In the genomic region with DNA sequence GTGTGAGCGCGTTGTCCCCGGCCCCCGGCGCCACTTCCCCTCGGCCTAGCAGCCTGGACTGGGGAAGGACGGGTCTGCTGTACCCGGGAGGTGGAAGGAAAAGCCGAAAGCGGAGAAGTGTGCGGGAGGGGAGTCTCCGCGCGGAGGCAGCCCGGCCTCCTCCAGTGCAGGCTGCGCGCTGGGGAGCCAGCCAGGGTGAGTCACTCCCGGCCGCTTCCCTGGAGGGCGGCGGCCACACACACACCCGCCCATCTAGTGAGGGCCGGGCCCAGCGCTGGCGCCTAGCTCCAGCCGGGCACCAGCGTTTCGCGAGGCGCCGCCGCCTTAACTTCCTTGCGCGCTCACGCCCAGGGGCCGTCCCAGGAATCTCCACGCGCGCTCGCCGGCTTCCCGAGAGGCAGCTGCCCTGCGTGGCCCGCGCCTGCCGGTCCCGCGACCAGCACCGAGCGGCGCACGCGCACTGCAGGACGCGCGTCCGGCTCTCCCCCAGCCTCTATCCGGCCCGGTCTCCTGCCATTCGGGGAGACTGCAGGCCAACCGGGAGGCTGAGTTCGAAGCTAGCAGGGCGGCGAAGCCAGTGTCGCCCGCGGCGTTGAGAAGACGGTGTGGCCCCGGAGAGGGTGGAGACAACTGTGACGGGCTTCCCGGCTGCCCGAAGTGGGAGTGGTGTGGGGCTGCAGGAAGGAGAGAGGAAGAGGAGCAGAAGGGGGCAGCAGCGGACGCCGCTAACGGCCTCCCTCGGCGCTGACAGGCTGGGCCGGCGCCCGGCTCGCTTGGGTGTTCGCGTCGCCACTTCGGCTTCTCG, we compare ENCODE assay signal across 1 cellular context.
TF ChIP-seq lines count a peak whose summit lies in the region.

JAK2 (plus strand) TSS at position 702 of the 805 bp plus-strand sequence. CDS start 36,716 bp downstream, outside the sequence.

TF ChIP-seq in HepG2, 621 proteins besides CTCF, POLR2A, EP300 and RAD21 (continued from another document and continues in another):
- TF ChIP-seq PATZ1 (CRISPR knock-in tag; IDR thresholded peaks at IDR 0.05) (peak; percentile 13), TOPORS (CRISPR knock-in tag; IDR thresholded peaks at IDR 0.05) (0 out of 2 replicates have a peak, but pooled peaks have one; percentile 52), MAZ (IDR thresholded peaks at IDR 0.05; ENCODE audit: borderline replicate concordance, low read depth, low read length) (peak; percentile 41; the same call in 1 of the 2 replicates), MAZ (CRISPR knock-in tag; IDR thresholded peaks at IDR 0.05; ENCODE audit: low read depth) (peak; percentile 92), NFIB (CRISPR knock-in tag; IDR thresholded peaks at IDR 0.05; ENCODE audit: borderline replicate concordance) (no peak), ZNF567 (CRISPR knock-in tag; IDR thresholded peaks at IDR 0.05; ENCODE audit: borderline replicate concordance) (no peak), FOXA3 (CRISPR knock-in tag; IDR thresholded peaks at IDR 0.05) (peak; percentile 39; the same call in 1 of the 2 replicates), ZNF660 (CRISPR knock-in tag; IDR thresholded peaks at IDR 0.05; ENCODE audit: borderline replicate concordance, low read depth) (no peak; the same call in 1 of the 2 replicates), KDM3A (CRISPR knock-in tag; IDR thresholded peaks at IDR 0.05; ENCODE audit: low read depth) (no peak; the same call in 1 of the 2 replicates), ZNF841 (CRISPR knock-in tag; IDR thresholded peaks at IDR 0.05; ENCODE audit: borderline replicate concordance) (peak; percentile 59; the same call in 1 of the 2 replicates), SMARCC2 (IDR thresholded peaks at IDR 0.05) (no peak), TP53 (CRISPR knock-in tag; conservative IDR thresholded peaks at IDR 0.05) (peak; percentile 83; the same call in 1 of the 2 replicates), ZKSCAN8 (CRISPR knock-in tag; IDR thresholded peaks at IDR 0.05; ENCODE audit: borderline replicate concordance) (no peak), BRCA1 (CRISPR knock-in tag; IDR thresholded peaks at IDR 0.05) (no peak; the same call in 1 of the 2 replicates), RNF2 (conservative IDR thresholded peaks at IDR 0.05; ENCODE audit: low read depth) (0 out of 2 replicates have a peak, but pooled peaks have one; percentile 76), ZNF572 (CRISPR knock-in tag; IDR thresholded peaks at IDR 0.05) (0 out of 2 replicates have a peak, but pooled peaks have one; percentile 58), TMF1 (CRISPR knock-in tag; IDR thresholded peaks at IDR 0.05; ENCODE audit: low read depth) (no peak), YY1 (IDR thresholded peaks at IDR 0.05; ENCODE audit: insufficient read depth, insufficient replicate concordance, low read depth, low read length) (no peak), NFE2L1 (CRISPR knock-in tag; IDR thresholded peaks at IDR 0.05; ENCODE audit: borderline replicate concordance) (no peak), THYN1 (CRISPR knock-in tag; IDR thresholded peaks at IDR 0.05; ENCODE audit: borderline replicate concordance, low read depth) (peak; percentile 91; the same call in 1 of the 2 replicates), FOSL2 (CRISPR knock-in tag; IDR thresholded peaks at IDR 0.05) (peak; percentile 94), JUNB (CRISPR knock-in tag; IDR thresholded peaks at IDR 0.05; ENCODE audit: borderline replicate concordance) (0 out of 2 replicates have a peak, but pooled peaks have one; percentile 55), CERS6 (CRISPR knock-in tag; IDR thresholded peaks at IDR 0.05) (no peak), MAFK (conservative IDR thresholded peaks at IDR 0.05 in 1 of 2, IDR thresholded peaks at IDR 0.05 in 1 of 2; ENCODE audit: low read length in 2 of 2) (no peak), FIP1L1 (IDR thresholded peaks at IDR 0.05; ENCODE audit: borderline replicate concordance, insufficient read depth, low read depth, low read length) (peak; percentile 68; the same call in 1 of the 2 replicates), RNF219 (CRISPR knock-in tag; IDR thresholded peaks at IDR 0.05) (no peak), ZBTB8A (CRISPR knock-in tag; IDR thresholded peaks at IDR 0.05; ENCODE audit: borderline replicate concordance, low read depth) (no peak; the same call in 1 of the 2 replicates)
- TF ChIP-seq, protein P1, sequence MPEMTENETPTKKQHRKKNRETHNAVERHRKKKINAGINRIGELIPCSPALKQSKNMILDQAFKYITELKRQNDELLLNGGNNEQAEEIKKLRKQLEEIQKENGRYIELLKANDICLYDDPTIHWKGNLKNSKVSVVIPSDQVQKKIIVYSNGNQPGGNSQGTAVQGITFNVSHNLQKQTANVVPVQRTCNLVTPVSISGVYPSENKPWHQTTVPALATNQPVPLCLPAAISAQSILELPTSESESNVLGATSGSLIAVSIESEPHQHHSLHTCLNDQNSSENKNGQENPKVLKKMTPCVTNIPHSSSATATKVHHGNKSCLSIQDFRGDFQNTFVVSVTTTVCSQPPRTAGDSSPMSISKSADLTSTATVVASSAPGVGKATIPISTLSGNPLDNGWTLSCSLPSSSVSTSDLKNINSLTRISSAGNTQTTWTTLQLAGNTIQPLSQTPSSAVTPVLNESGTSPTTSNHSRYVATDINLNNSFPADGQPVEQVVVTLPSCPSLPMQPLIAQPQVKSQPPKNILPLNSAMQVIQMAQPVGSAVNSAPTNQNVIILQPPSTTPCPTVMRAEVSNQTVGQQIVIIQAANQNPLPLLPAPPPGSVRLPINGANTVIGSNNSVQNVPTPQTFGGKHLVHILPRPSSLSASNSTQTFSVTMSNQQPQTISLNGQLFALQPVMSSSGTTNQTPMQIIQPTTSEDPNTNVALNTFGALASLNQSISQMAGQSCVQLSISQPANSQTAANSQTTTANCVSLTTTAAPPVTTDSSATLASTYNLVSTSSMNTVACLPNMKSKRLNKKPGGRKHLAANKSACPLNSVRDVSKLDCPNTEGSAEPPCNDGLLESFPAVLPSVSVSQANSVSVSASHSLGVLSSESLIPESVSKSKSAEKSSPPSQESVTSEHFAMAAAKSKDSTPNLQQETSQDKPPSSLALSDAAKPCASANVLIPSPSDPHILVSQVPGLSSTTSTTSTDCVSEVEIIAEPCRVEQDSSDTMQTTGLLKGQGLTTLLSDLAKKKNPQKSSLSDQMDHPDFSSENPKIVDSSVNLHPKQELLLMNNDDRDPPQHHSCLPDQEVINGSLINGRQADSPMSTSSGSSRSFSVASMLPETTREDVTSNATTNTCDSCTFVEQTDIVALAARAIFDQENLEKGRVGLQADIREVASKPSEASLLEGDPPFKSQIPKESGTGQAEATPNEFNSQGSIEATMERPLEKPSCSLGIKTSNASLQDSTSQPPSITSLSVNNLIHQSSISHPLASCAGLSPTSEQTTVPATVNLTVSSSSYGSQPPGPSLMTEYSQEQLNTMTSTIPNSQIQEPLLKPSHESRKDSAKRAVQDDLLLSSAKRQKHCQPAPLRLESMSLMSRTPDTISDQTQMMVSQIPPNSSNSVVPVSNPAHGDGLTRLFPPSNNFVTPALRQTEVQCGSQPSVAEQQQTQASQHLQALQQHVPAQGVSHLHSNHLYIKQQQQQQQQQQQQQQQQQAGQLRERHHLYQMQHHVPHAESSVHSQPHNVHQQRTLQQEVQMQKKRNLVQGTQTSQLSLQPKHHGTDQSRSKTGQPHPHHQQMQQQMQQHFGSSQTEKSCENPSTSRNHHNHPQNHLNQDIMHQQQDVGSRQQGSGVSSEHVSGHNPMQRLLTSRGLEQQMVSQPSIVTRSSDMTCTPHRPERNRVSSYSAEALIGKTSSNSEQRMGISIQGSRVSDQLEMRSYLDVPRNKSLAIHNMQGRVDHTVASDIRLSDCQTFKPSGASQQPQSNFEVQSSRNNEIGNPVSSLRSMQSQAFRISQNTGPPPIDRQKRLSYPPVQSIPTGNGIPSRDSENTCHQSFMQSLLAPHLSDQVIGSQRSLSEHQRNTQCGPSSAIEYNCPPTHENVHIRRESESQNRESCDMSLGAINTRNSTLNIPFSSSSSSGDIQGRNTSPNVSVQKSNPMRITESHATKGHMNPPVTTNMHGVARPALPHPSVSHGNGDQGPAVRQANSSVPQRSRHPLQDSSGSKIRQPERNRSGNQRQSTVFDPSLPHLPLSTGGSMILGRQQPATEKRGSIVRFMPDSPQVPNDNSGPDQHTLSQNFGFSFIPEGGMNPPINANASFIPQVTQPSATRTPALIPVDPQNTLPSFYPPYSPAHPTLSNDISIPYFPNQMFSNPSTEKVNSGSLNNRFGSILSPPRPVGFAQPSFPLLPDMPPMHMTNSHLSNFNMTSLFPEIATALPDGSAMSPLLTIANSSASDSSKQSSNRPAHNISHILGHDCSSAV (CRISPR knock-in tag; IDR thresholded peaks at IDR 0.05; ENCODE audit: borderline replicate concordance) = no peak
- TF ChIP-seq, protein P2, sequence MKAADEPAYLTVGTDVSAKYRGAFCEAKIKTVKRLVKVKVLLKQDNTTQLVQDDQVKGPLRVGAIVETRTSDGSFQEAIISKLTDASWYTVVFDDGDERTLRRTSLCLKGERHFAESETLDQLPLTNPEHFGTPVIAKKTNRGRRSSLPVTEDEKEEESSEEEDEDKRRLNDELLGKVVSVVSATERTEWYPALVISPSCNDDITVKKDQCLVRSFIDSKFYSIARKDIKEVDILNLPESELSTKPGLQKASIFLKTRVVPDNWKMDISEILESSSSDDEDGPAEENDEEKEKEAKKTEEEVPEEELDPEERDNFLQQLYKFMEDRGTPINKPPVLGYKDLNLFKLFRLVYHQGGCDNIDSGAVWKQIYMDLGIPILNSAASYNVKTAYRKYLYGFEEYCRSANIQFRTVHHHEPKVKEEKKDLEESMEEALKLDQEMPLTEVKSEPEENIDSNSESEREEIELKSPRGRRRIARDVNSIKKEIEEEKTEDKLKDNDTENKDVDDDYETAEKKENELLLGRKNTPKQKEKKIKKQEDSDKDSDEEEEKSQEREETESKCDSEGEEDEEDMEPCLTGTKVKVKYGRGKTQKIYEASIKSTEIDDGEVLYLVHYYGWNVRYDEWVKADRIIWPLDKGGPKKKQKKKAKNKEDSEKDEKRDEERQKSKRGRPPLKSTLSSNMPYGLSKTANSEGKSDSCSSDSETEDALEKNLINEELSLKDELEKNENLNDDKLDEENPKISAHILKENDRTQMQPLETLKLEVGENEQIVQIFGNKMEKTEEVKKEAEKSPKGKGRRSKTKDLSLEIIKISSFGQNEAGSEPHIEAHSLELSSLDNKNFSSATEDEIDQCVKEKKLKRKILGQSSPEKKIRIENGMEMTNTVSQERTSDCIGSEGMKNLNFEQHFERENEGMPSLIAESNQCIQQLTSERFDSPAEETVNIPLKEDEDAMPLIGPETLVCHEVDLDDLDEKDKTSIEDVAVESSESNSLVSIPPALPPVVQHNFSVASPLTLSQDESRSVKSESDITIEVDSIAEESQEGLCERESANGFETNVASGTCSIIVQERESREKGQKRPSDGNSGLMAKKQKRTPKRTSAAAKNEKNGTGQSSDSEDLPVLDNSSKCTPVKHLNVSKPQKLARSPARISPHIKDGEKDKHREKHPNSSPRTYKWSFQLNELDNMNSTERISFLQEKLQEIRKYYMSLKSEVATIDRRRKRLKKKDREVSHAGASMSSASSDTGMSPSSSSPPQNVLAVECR (CRISPR knock-in tag; IDR thresholded peaks at IDR 0.05; ENCODE audit: borderline replicate concordance) = peak; percentile 83
- TF ChIP-seq, protein P3, sequence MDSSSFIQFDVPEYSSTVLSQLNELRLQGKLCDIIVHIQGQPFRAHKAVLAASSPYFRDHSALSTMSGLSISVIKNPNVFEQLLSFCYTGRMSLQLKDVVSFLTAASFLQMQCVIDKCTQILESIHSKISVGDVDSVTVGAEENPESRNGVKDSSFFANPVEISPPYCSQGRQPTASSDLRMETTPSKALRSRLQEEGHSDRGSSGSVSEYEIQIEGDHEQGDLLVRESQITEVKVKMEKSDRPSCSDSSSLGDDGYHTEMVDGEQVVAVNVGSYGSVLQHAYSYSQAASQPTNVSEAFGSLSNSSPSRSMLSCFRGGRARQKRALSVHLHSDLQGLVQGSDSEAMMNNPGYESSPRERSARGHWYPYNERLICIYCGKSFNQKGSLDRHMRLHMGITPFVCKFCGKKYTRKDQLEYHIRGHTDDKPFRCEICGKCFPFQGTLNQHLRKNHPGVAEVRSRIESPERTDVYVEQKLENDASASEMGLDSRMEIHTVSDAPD (CRISPR knock-in tag; IDR thresholded peaks at IDR 0.05) = 0 out of 2 replicates have a peak, but pooled peaks have one; percentile 47
